ENCODE assay signal across 20 cellular contexts in the genomic region with DNA sequence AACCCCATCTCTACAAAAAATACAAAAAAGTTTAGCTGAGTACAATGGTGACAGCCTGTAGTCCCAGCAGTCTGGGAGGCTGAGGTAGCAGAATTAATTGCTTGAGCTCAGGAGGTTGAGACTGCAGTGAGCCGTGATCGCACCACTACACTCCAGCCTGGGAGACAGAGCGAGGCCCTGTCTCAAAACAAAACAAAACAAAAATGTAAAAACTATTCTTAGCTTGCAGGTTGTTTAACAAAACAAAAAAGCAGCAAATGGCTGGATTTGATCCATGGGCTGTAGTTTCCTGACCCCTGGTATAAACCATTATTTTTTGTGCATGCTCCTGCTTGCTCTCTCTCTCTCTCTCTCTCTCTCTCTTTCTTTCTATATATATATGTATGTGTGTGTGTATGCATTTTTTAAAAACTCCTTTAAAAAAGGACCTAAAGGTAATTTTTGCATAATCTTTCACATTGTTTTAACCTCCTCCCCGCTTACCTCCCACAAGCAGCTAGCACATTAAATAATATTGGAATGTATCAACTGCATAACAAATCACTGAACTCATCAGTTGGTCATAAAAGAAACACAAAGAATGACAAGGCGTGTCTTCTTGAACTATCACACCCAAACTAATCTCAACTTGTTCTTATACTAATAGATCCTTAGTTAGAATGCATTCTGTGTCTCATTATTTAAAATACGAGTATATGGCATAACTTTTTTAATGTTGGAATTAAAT. TPM values are rescaled to one million over a fixed set of nuclear protein-coding genes. Genes with fewer than 3 reads are reported as not detected.
DNase-seq lines count a peak whose midpoint lies in the region; ATAC-seq and TF ChIP-seq lines count a peak whose summit lies in the region.
"Had no signal": no experiment of that assay in that cellular context is flagged by ENCODE, and none has a peak within 500 bp of the region (broad histone marks: within the 10 kb centered on the region; RNA-seq: fewer than 3 reads in every experiment).

No MANE protein-coding gene starts in this region.

- H3K9me2 ChIP-seq in GM23248 (ENCODE audit: insufficient read depth): no peaks in the 10 kb centered on the region
- no peaks in the 10 kb centered on the region for H3K9me2 ChIP-seq in PC-9 (ENCODE audit: insufficient read depth)

- peaks cover 29% of the 10 kb centered on the region for H3K4me1 Mint-ChIP-seq in osteocyte (ENCODE audit: unreplicated experiment)

- H2AFZ ChIP-seq in GM23248: no peak overlapping the region
- H2AFZ ChIP-seq in PC-9: no peak overlapping the region
- H2AFZ ChIP-seq: parathyroid adenoma had no signal

- TF ChIP-seq CTCF in PC-9 (conservative IDR thresholded peaks at IDR 0.05): no peak
- TF ChIP-seq CTCF in osteocyte (IDR thresholded peaks at IDR 0.05): no peak
- no peak for TF ChIP-seq CTCF in esophagus muscularis mucosa (IDR thresholded peaks at IDR 0.05)

- H3K4me3 ChIP-seq in GM23248 (no peak overlapping the region), PC-9 (no peak overlapping the region), esophagus (ENCODE audit: low read depth in 1 of 2, low read length in 2 of 2) (no peak overlapping the region), right cardiac atrium (ENCODE audit: low read length) (no peak overlapping the region), esophagus muscularis mucosa (no peak overlapping the region)
- H3K4me3 ChIP-seq: lung, thyroid gland had no signal

- no peaks in the 10 kb centered on the region for H3K27me3 Mint-ChIP-seq in osteocyte (ENCODE audit: unreplicated experiment)
- H3K27me3 Mint-ChIP-seq: activated CD4-positive, alpha-beta memory T cell treated with anti-CD3 and anti-CD28 coated beads, Interleukin-2, amount 10 ng/mL, durations not matched to agents 7 days and 5 days; naive B cell had no signal

- intact Hi-C loops in PC-9 (cut with micrococcal nuclease; ENCODE audit: unreplicated experiment) (loop anchor here (2.0 to 5.0 kb wide), 4 partner anchors 75 to 173 kb away; no protein-coding TSS in a partner anchor), right cardiac atrium (cut with DNase I) (no loop called here), esophagus muscularis mucosa (cut with DNase I) (loop anchor here (5.0 to 10.0 kb wide), 3 partner anchors 72 to 345 kb away; a partner anchor contains a TSS)

- BruUV-seq in PC-9 (replicated peaks; lab: Mats Ljungman, UMichigan): no TSS peak

- H4K20me1 ChIP-seq in GM23248 (ENCODE audit: insufficient read depth) (no peaks in the 10 kb centered on the region), PC-9 (ENCODE audit: insufficient read depth) (no peaks in the 10 kb centered on the region)

- no peaks in the 10 kb centered on the region for H3K36me3 Mint-ChIP-seq in osteocyte (ENCODE audit: unreplicated experiment)
- H3K36me3 Mint-ChIP-seq: WTC11 had no signal

- H3K36me3 ChIP-seq in GM23248 (ENCODE audit: low read depth) (no peaks in the 10 kb centered on the region), PC-9 (ENCODE audit: low read depth) (0 out of 2 replicates have a peak, but pooled peaks cover 10% of the 10 kb centered on the region), esophagus (ENCODE audit: control insufficient read depth in 2 of 2, insufficient read depth in 2 of 2, low read length in 1 of 2) (no peaks in the 10 kb centered on the region), esophagus muscularis mucosa (peaks cover 0 to 3% (median 0%) of the 10 kb centered on the region in 4 donors)
- H3K36me3 ChIP-seq: thyroid gland had no signal

- H3K4me1 ChIP-seq in GM23248 (ENCODE audit: insufficient read depth) (peaks cover 24% of the 10 kb centered on the region), PC-9 (replicated peaks; ENCODE audit: insufficient read depth) (peaks cover 24% of the 10 kb centered on the region), esophagus (ENCODE audit: control insufficient read depth in 2 of 2, insufficient read depth in 2 of 2, low read length in 1 of 2) (peaks cover 0 to 2% of the 10 kb centered on the region in 2 donors), right cardiac atrium (ENCODE audit: control insufficient read depth, insufficient read depth, low read length) (no peaks in the 10 kb centered on the region), esophagus muscularis mucosa (peaks cover 0 to 17% (median 7%) of the 10 kb centered on the region in 4 donors)
- H3K4me1 ChIP-seq: parathyroid adenoma, thyroid gland had no signal

- TF ChIP-seq EP300 in esophagus muscularis mucosa (IDR thresholded peaks at IDR 0.05): no peak

- CTCF ChIA-PET in PC-9 (lab: Charles Lee): interaction anchor here (0.7 kb wide), 1 partner anchor 195 kb away, joined by 5 read pairs; no protein-coding TSS in a partner anchor

- DNase-seq in GM23248 (peak; percentile 55), PC-9 (peak in 1 of 2 experiments; percentile 41), osteocyte (ENCODE audit: extremely low spot score, unreplicated experiment) (no peak), right cardiac atrium (no peak), esophagus muscularis mucosa (ENCODE audit: extremely low spot score) (no peak)
- DNase-seq in activated naive CD4-positive, alpha-beta T cell (lab: John Stamatoyannopoulos, UW): no peak
- DNase-seq: activated CD4-positive, alpha-beta memory T cell treated with anti-CD3 and anti-CD28 coated beads, Interleukin-2, amount 10 ng/mL, durations not matched to agents 7 days and 5 days; activated T-cell treated with anti-CD3 and anti-CD28 coated beads, Interleukin-2, amount 50 U/mL, for 4 hours; effector CD8-positive, alpha-beta T cell; naive B cell; NCI-H345; T-helper 17 cell had no signal

- in situ Hi-C loops in GM23248 (cut with MboI): no loop called here

- POLR2A ChIA-PET in PC-9 (lab: Charles Lee; ENCODE audit: unreplicated experiment): no interaction called here

- ATAC-seq in HG03039 (IDR thresholded peaks at IDR 0.05; ENCODE audit: unreplicated experiment) (no peak), right cardiac atrium (no peak)
- ATAC-seq: activated T-cell treated with anti-CD3 and anti-CD28 coated beads, Interleukin-2, amount 50 U/mL, for 4 hours; Right ventricle myocardium inferior; T-helper 17 cell; WTC11 had no signal

- peak overlapping the region; percentile 5 for H3K4me3 Mint-ChIP-seq in osteocyte (ENCODE audit: unreplicated experiment)
- H3K4me3 Mint-ChIP-seq: activated CD4-positive, alpha-beta memory T cell treated with anti-CD3 and anti-CD28 coated beads, Interleukin-2, amount 10 ng/mL, durations not matched to agents 7 days and 5 days; activated T-cell treated with anti-CD3 and anti-CD28 coated beads, Interleukin-2, amount 50 U/mL, for 4 hours; central memory CD8-positive, alpha-beta T cell; naive B cell; T-helper 17 cell; WTC11 had no signal

- H3K4me2 ChIP-seq in GM23248 (ENCODE audit: unreplicated experiment) (peak overlapping the region; percentile 53), PC-9 (no peak overlapping the region)

- H3K27ac ChIP-seq in GM23248 (no peak overlapping the region), PC-9 (peak overlapping the region; percentile 12; the same call in 1 of the 2 replicates), esophagus (ENCODE audit: low read depth in 2 of 2, low read length in 1 of 2) (peak overlapping the region; percentile 36 to 40), right cardiac atrium (ENCODE audit: low read length) (no peak overlapping the region), esophagus muscularis mucosa (replicated peaks in 1 of 4) (no peak overlapping the region)
- H3K27ac ChIP-seq: parathyroid adenoma, thyroid gland had no signal

- TF ChIP-seq POLR2A in esophagus muscularis mucosa (IDR thresholded peaks at IDR 0.05; ENCODE audit: low read depth): no peak

- H3K27ac Mint-ChIP-seq in osteocyte (ENCODE audit: unreplicated experiment): no peak overlapping the region
- H3K27ac Mint-ChIP-seq: activated CD4-positive, alpha-beta memory T cell treated with anti-CD3 and anti-CD28 coated beads, Interleukin-2, amount 10 ng/mL, durations not matched to agents 7 days and 5 days; naive B cell; T-helper 17 cell; WTC11 had no signal

- H3K9me3 ChIP-seq in GM23248 (ENCODE audit: low read depth) (no peaks in the 10 kb centered on the region), PC-9 (ENCODE audit: insufficient read depth, low read depth) (no peaks in the 10 kb centered on the region), esophagus (ENCODE audit: control insufficient read depth in 2 of 2, insufficient read depth in 1 of 2, low read depth in 1 of 2, low read length in 1 of 2) (no peaks in the 10 kb centered on the region), right cardiac atrium (ENCODE audit: control insufficient read depth, low read length) (no peaks in the 10 kb centered on the region), esophagus muscularis mucosa (no peaks in the 10 kb centered on the region)
- H3K9me3 ChIP-seq: thyroid gland had no signal

- H3F3A ChIP-seq in GM23248 (ENCODE audit: insufficient read depth): no peaks in the 10 kb centered on the region
- H3F3A ChIP-seq in PC-9 (ENCODE audit: insufficient read depth, low read depth): no peaks in the 10 kb centered on the region

- H3K27me3 ChIP-seq in GM23248 (replicated peaks; ENCODE audit: insufficient read depth) (no peaks in the 10 kb centered on the region), PC-9 (ENCODE audit: insufficient read depth, low read depth) (no peaks in the 10 kb centered on the region), esophagus (ENCODE audit: control insufficient read depth in 1 of 2, insufficient read depth in 2 of 2, low read length in 2 of 2) (no peaks in the 10 kb centered on the region), right cardiac atrium (ENCODE audit: control insufficient read depth, insufficient read depth) (no peaks in the 10 kb centered on the region), esophagus muscularis mucosa (no peaks in the 10 kb centered on the region)
- H3K27me3 ChIP-seq: thyroid gland had no signal

- H3K9ac ChIP-seq in GM23248: no peak overlapping the region
- H3K9ac ChIP-seq: parathyroid adenoma had no signal

- H3K9me3 Mint-ChIP-seq in osteocyte (ENCODE audit: unreplicated experiment): no peaks in the 10 kb centered on the region
- H3K9me3 Mint-ChIP-seq: activated CD4-positive, alpha-beta memory T cell treated with anti-CD3 and anti-CD28 coated beads, Interleukin-2, amount 10 ng/mL, durations not matched to agents 7 days and 5 days; activated T-cell treated with anti-CD3 and anti-CD28 coated beads, Interleukin-2, amount 50 U/mL, for 4 hours; central memory CD8-positive, alpha-beta T cell; WTC11 had no signal

- 51 to 54% methylated on average over 6 of the region's 6 CpGs for WGBS in GM23248 (ENCODE audit: low coverage in 1 of 2, low lambda C conversion rate in 2 of 2, missing lambda C conversion rate in 2 of 2), 2 experiments
- 68 to 76% methylated on average over 6 of the region's 6 CpGs for WGBS in esophagus, 2 donors
- WGBS in right cardiac atrium: 89% methylated on average over 6 of the region's 6 CpGs
- 87% methylated on average over 6 of the region's 6 CpGs for WGBS in esophagus muscularis mucosa

- no peaks in the 10 kb centered on the region for H3K79me2 ChIP-seq in GM23248 (ENCODE audit: insufficient read depth)
- H3K79me2 ChIP-seq in PC-9 (ENCODE audit: low read depth): no peaks in the 10 kb centered on the region
- H3K79me2 ChIP-seq: parathyroid adenoma had no signal

RNA-seq across cellular contexts. Expression of a gene that starts 4.8 kb away (rescaled TPM):
- 0.97 TPM in 1 of 2 replicates, not detected in the other for total RNA-seq in GM23248 (2014; rRNA removed; shearing (Covaris generic))
- 0.56 and 0.76 TPM in 2 replicates for polyA plus RNA-seq in GM23248 (2016; fragmentation: Nextera tagmentation; extraction: Ambion mirVana)
- total RNA-seq in PC-9 (2021): 4.5 and 6.4 TPM in 2 replicates
- polyA plus RNA-seq in esophagus: 10 to 100 TPM; 12.8 to 17.4 TPM
- total RNA-seq in osteocyte: 0.50 and 0.64 TPM in 2 replicates
- total RNA-seq in right cardiac atrium: 1 to 10 TPM; 2.7 to 7.3 (median 3.7) TPM
- polyA plus RNA-seq in right cardiac atrium: 11.3 TPM
- total RNA-seq in esophagus muscularis mucosa: 10 to 100 TPM in 1 of 4 donors, 1 to 10 TPM in 3; 1.4 to 18.6 (median 4.4) TPM

Comparison
In these comparisons a context has a peak if more than half of its experiments do, and no peak if none do; other contexts are left out.
1. H3K27ac ChIP-seq: peak in PC-9 (single experiment) and esophagus (2 of 2); none in GM23248 (single experiment), right cardiac atrium (single experiment) and esophagus muscularis mucosa (0 of 4).
2. intact Hi-C loops: an anchor here in PC-9 (2.0 to 5.0 kb wide) and esophagus muscularis mucosa (5.0 to 10.0 kb wide); none called in right cardiac atrium.